8 cellular contexts compared by ENCODE assay signal in genomic region chr4:37977471-37978452, GRCh38. TPM values are rescaled to one million over a fixed set of nuclear protein-coding genes. Genes with fewer than 3 reads are reported as not detected.
DNase-seq lines count a peak whose midpoint lies in the region; ATAC-seq and TF ChIP-seq lines count a peak whose summit lies in the region.

No MANE protein-coding gene starts in this region.

- in situ Hi-C loops in Caki2 (cut with HindIII; ENCODE audit: low pct_unique_long_range_greater_than_20kb, low sequenced_read_pairs): no loop called here

- H3K27ac ChIP-seq in heart left ventricle: peak overlapping the region; percentile 91 to 99 (median 98)

- TF ChIP-seq CTCF in heart left ventricle (IDR thresholded peaks at IDR 0.05): peak; percentile 57 to 88 (median 72)

- H3K9ac ChIP-seq in adipocyte (ENCODE audit: low read length): peak overlapping the region; percentile 64

- DNase-seq in Caki2 (ENCODE audit: low read depth): peak; percentile 62
- peak; percentile 69 for DNase-seq in SW480 (ENCODE audit: low spot score)
- DNase-seq in adipocyte (ENCODE audit: low read depth): peak; percentile 91
- DNase-seq in heart left ventricle: peak; percentile 78 to 89 (median 85)
- peak; percentile 93 for DNase-seq in posterior vena cava (ENCODE audit: low spot score)
- DNase-seq in ureter (ENCODE audit: low spot score): peak; percentile 81

- 2 to 6% (median 3%) methylated on average over 19 to 81 of the region's 81 CpGs for WGBS in heart left ventricle, 4 donors

- H3K36me3 ChIP-seq in adipocyte (ENCODE audit: control insufficient read depth, insufficient read depth, low read length, severe bottlenecking) (no peaks in the 10 kb centered on the region), heart left ventricle (no peaks in the 10 kb centered on the region)

- intact Hi-C loops in heart left ventricle (cut with DNase I) (loop anchor here in 9 of 10 donors (1.0 to 10.0 kb wide), 15 partner anchors 55 to 293 kb away; partner anchors contain the start of genes PGM2 (in 7 of the 9), TBC1D1 (in 6 of the 9) and RELL1 (in 1 of the 9)), posterior vena cava (cut with DNase I) (loop anchor here in 1 of 2 donors (10.0 kb wide), 1 partner anchor 83 kb away; the partner anchor contains the start of gene TBC1D1)

- H3K27me3 ChIP-seq in adipocyte (replicated peaks; ENCODE audit: control insufficient read depth, insufficient read depth, low read length): no peaks in the 10 kb centered on the region
- no peaks in the 10 kb centered on the region for H3K27me3 ChIP-seq in heart left ventricle

- no peak for TF ChIP-seq POLR2A in heart left ventricle (IDR thresholded peaks at IDR 0.05)

- peak overlapping the region; percentile 75 for H3K4me3 ChIP-seq in adipocyte (ENCODE audit: low read length)
- peak overlapping the region; percentile 82 to 97 (median 92) for H3K4me3 ChIP-seq in heart left ventricle

- ATAC-seq in GM19455 (IDR thresholded peaks at IDR 0.05; ENCODE audit: unreplicated experiment) (peak; percentile 59), HG03571 (IDR thresholded peaks at IDR 0.05; ENCODE audit: unreplicated experiment) (peak; percentile 72), heart left ventricle (peak; percentile 72 to 88 (median 85))

- peaks cover 7% of the 10 kb centered on the region for H3K4me1 ChIP-seq in adipocyte (ENCODE audit: control insufficient read depth, insufficient read depth, low read length)
- peaks cover 0 to 61% (median 33%) of the 10 kb centered on the region in 12 donors for H3K4me1 ChIP-seq in heart left ventricle

- no peaks in the 10 kb centered on the region for H3K9me3 ChIP-seq in adipocyte (ENCODE audit: control insufficient read depth, low read length)
- H3K9me3 ChIP-seq in heart left ventricle: no peaks in the 10 kb centered on the region

RNA-seq across cellular contexts. Expression of gene PTTG2, which starts 17.6 kb away (rescaled TPM):
- total RNA-seq in Caki2 (2014; rRNA removed; shearing (Covaris generic); ENCODE audit: low replicate concordance): not detected in 2 replicates
- total RNA-seq in heart left ventricle (1 to 10 TPM in 4 of 9 donors, under 1 TPM in 2, not detected in 3; 0.48 to 2.3 (median 1.0) TPM), posterior vena cava (1 to 10 TPM; 2.5 to 2.6 TPM), ureter (7.2 TPM)
- 1 to 10 TPM in 1 of 2 donors, under 1 TPM in 1; 0.88 to 1.2 TPM for polyA plus RNA-seq in heart left ventricle

Comparison
In these comparisons a context has a peak if more than half of its experiments do, and no peak if none do; other contexts are left out.
1. Peak in every context shown above with its lines: DNase-seq, ATAC-seq, H3K4me3 ChIP-seq and H3K27ac ChIP-seq.